6 cellular contexts compared by ENCODE assay signal in genomic region chr15:61503383-61503969, GRCh38.
"Had no signal": no experiment of that assay in that cellular context is flagged by ENCODE, and none has a peak within 500 bp of the region (broad histone marks: within the 10 kb centered on the region; RNA-seq: fewer than 3 reads in every experiment).

No MANE protein-coding gene starts in this region.

- H3K4me3 ChIP-seq: GM23338 had no signal

- H3K4me2 ChIP-seq: GM23338 had no signal

- H2AFZ ChIP-seq: GM23338 had no signal

- DNase-seq: H9, HCEC 1CT had no signal

- FAIRE-seq: H1, H54, HTR-8/SVneo had no signal

- ATAC-seq: GM23338 had no signal
